In the genomic region with DNA sequence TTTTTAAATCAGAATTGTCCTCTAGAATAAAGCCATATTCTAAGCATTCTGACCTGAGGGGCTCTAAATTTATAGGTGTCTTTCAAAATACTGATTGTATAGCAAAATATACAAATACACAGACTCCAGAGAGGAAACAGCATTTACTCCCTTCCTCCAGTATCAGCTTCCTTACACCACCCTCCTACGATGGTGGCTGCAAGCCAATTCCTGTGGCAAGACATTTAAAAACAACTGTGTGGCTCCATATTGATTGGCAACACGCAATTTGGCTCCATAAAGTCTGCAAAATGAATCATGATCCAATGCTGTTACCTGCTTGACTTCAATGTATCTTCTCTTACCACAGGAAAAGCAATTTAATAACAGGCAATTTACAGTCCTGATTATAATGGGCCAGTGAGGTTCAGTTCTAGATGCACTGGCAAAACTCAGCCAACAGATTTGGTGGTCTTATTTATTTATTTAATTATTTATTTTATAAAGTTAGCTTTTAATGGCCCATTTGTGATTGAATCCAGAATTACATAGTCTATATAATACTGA, we compare ENCODE assay signal across 18 cellular contexts. TPM values are rescaled to one million over a fixed set of nuclear protein-coding genes. Genes with fewer than 3 reads are reported as not detected.
DNase-seq lines count a peak whose midpoint lies in the region; ATAC-seq, FAIRE-seq and TF ChIP-seq lines count a peak whose summit lies in the region.
"Had no signal": no experiment of that assay in that cellular context is flagged by ENCODE, and none has a peak within 500 bp of the region (broad histone marks: within the 10 kb centered on the region; RNA-seq: fewer than 3 reads in every experiment).

No MANE protein-coding gene starts in this region.

- no peak for TF ChIP-seq POLR2A in H54 (IDR thresholded peaks at IDR 0.05; ENCODE audit: low read depth, low read length)

- no peak overlapping the region for H3K27ac ChIP-seq in CD8-positive, alpha-beta T cell (ENCODE audit: low read depth, low read length)
- H3K27ac ChIP-seq in fibroblast of lung (ENCODE audit: insufficient read depth, low read length): no peak overlapping the region
- H3K27ac ChIP-seq in pancreas: no peak overlapping the region
- no peak overlapping the region for H3K27ac ChIP-seq in neuronal stem cell (replicated peaks; ENCODE audit: low read length)
- H3K27ac ChIP-seq: gastrocnemius medialis had no signal

- no peak overlapping the region for H2BK5ac ChIP-seq in neuronal stem cell (ENCODE audit: low read length)

- H3K14ac ChIP-seq in neuronal stem cell (ENCODE audit: low read length): no peak overlapping the region

- no peaks in the 10 kb centered on the region for H4K20me1 ChIP-seq in fibroblast of lung (ENCODE audit: control insufficient read depth, extremely low read depth, insufficient read depth, low read length)

- CTCF ChIA-PET in CD8-positive, alpha-beta T cell (lab: Charles Lee): interaction anchor here (0.9 kb wide), 1 partner anchor 35 kb away, joined by 4 read pairs; no protein-coding TSS in a partner anchor

- H3K36me3 ChIP-seq in CD8-positive, alpha-beta T cell (ENCODE audit: insufficient read depth, low read length): no peaks in the 10 kb centered on the region
- H3K36me3 ChIP-seq in fibroblast of lung (ENCODE audit: control insufficient read depth, insufficient read depth, low read length) (no peaks in the 10 kb centered on the region), pancreas (no peaks in the 10 kb centered on the region), neuronal stem cell (replicated peaks in 1 of 2; ENCODE audit: control insufficient read depth in 2 of 2, insufficient read depth in 2 of 2, low read length in 2 of 2) (no peaks in the 10 kb centered on the region)
- H3K36me3 ChIP-seq: gastrocnemius medialis had no signal

- FAIRE-seq in H54 (lab: Jason Lieb, UNC): peak; percentile 62
- FAIRE-seq in pancreas (lab: Jason Lieb, UNC): no peak

- H2BK15ac ChIP-seq in neuronal stem cell (ENCODE audit: low read length): no peak overlapping the region

- intact Hi-C loops in CD8-positive, alpha-beta T cell (cut with DNase I, micrococcal nuclease): loop anchor here (2.0 to 10.0 kb wide), 4 partner anchors 25 to 375 kb away; no protein-coding TSS in a partner anchor
- intact Hi-C loops in pancreas (cut with DNase I): no loop called here

- POLR2A ChIA-PET in CD8-positive, alpha-beta T cell (lab: Charles Lee): interaction anchor here (1.2 to 1.3 kb wide), 2 partner anchors 60 to 61 kb away, joined by 3 to 7 read pairs; no protein-coding TSS in a partner anchor

- no peak for DNase-seq in CD8-positive, alpha-beta T cell
- no peak for DNase-seq in H54 (ENCODE audit: insufficient read length, low spot score)
- DNase-seq in NCI-H446 treated with DMSO at 0.1 percent for 48 hours (lab: John Stamatoyannopoulos, UW): peak; percentile 68
- peak; percentile 6 to 29 for DNase-seq in fibroblast of lung (ENCODE audit: low read depth in 2 of 2)
- DNase-seq in pancreas: no peak
- no peak for DNase-seq in DMS114 treated with DMSO at 0.1 percent for 48 hours (lab: John Stamatoyannopoulos, UW; ENCODE audit: unreplicated experiment)
- no peak for DNase-seq in neuronal stem cell (ENCODE audit: low spot score)
- no peak for DNase-seq in HPDE6-E6E7 (ENCODE audit: extremely low spot score)
- DNase-seq: activated CD4-positive, CD25-positive, alpha-beta regulatory T cell; activated T-cell treated with anti-CD3 and anti-CD28 coated beads, Interleukin-2, amount 50 U/mL, for 24 hours; gastrocnemius medialis; naive B cell; NCI-H82 had no signal

- no peaks in the 10 kb centered on the region for H3K27me3 Mint-ChIP-seq in CD8-positive, alpha-beta T cell (ENCODE audit: low read depth)
- H3K27me3 Mint-ChIP-seq: activated T-cell treated with anti-CD3 and anti-CD28 coated beads, Interleukin-2, amount 50 U/mL, for 24 hours; IgD-negative memory B cell; naive B cell had no signal

- ATAC-seq in CD8-positive, alpha-beta T cell: no peak
- ATAC-seq in pancreas: no peak
- ATAC-seq: gastrocnemius medialis had no signal

- no peak overlapping the region for H3K4ac ChIP-seq in neuronal stem cell (ENCODE audit: low read length)

- no peak overlapping the region for H3K18ac ChIP-seq in neuronal stem cell (ENCODE audit: low read length)

- H3K79me2 ChIP-seq in fibroblast of lung (ENCODE audit: control insufficient read depth, insufficient read depth, low read length): no peaks in the 10 kb centered on the region

- H2AK5ac ChIP-seq in neuronal stem cell (ENCODE audit: low read depth, low read length): no peak overlapping the region

- WGBS in pancreas, 2 donors: 21 to 26% methylated on average over 2 of the region's 2 CpGs
- WGBS in neuronal stem cell (ENCODE audit: extremely low coverage in 2 of 2, insufficient read length in 2 of 2, insufficient replicate concordance in 1 of 2), 2 donors: no CpG with 5 or more reads among the region's 2 CpGs

- H2BK12ac ChIP-seq in neuronal stem cell (ENCODE audit: low read length): no peak overlapping the region

- H4K8ac ChIP-seq in neuronal stem cell (ENCODE audit: low read depth, low read length): no peak overlapping the region

- peak overlapping the region; percentile 24 for H3K27ac Mint-ChIP-seq in CD8-positive, alpha-beta T cell
- H3K27ac Mint-ChIP-seq: activated T-cell treated with anti-CD3 and anti-CD28 coated beads, Interleukin-2, amount 50 U/mL, for 24 hours; CD14-positive monocyte had no signal

- H3K4me2 ChIP-seq in fibroblast of lung (ENCODE audit: extremely low read depth, insufficient read depth, low read length): no peak overlapping the region
- H3K4me2 ChIP-seq in neuronal stem cell (ENCODE audit: insufficient read depth, low read length, poor library complexity, severe bottlenecking): no peak overlapping the region

- no peak overlapping the region for H4K91ac ChIP-seq in neuronal stem cell (ENCODE audit: low read depth, low read length, poor library complexity)

- H3K36me3 Mint-ChIP-seq in CD8-positive, alpha-beta T cell: no peaks in the 10 kb centered on the region
- H3K36me3 Mint-ChIP-seq: CD14-positive monocyte, IgD-negative memory B cell, naive B cell had no signal

- peaks cover 78% of the 10 kb centered on the region for H3K4me1 Mint-ChIP-seq in CD8-positive, alpha-beta T cell (ENCODE audit: low read depth)

- no peaks in the 10 kb centered on the region for H3K27me3 ChIP-seq in CD8-positive, alpha-beta T cell (ENCODE audit: insufficient read depth, low read length)
- H3K27me3 ChIP-seq in fibroblast of lung (ENCODE audit: control insufficient read depth, insufficient read depth, low read length): no peaks in the 10 kb centered on the region
- H3K27me3 ChIP-seq in pancreas: no peaks in the 10 kb centered on the region
- no peaks in the 10 kb centered on the region for H3K27me3 ChIP-seq in neuronal stem cell (ENCODE audit: control insufficient read depth in 3 of 3, insufficient read depth in 3 of 3, low read depth in 1 of 3, low read length in 3 of 3)
- H3K27me3 ChIP-seq: gastrocnemius medialis had no signal

- H3K9me3 Mint-ChIP-seq in CD8-positive, alpha-beta T cell: no peaks in the 10 kb centered on the region
- H3K9me3 Mint-ChIP-seq: activated T-cell treated with anti-CD3 and anti-CD28 coated beads, Interleukin-2, amount 50 U/mL, for 24 hours; IgD-negative memory B cell had no signal

- no peak overlapping the region for H2BK120ac ChIP-seq in neuronal stem cell (ENCODE audit: low read depth, low read length)

- no peak overlapping the region for H2AFZ ChIP-seq in fibroblast of lung (ENCODE audit: low read length)
- H2AFZ ChIP-seq in neuronal stem cell (ENCODE audit: low read length): no peak overlapping the region

- no peak overlapping the region for H3K4me3 Mint-ChIP-seq in CD8-positive, alpha-beta T cell
- H3K4me3 Mint-ChIP-seq: activated T-cell treated with anti-CD3 and anti-CD28 coated beads, Interleukin-2, amount 50 U/mL, for 24 hours; CD14-positive monocyte; IgD-negative memory B cell; naive B cell had no signal

- no peaks in the 10 kb centered on the region for H3K79me1 ChIP-seq in neuronal stem cell (ENCODE audit: low read depth, low read length)

- no peak overlapping the region for H3K9ac ChIP-seq in fibroblast of lung (ENCODE audit: insufficient read depth, low read length)
- no peak overlapping the region for H3K9ac ChIP-seq in neuronal stem cell (ENCODE audit: low read depth, low read length, poor library complexity)

- no peak overlapping the region for H3K23ac ChIP-seq in neuronal stem cell (ENCODE audit: low read depth, low read length, poor library complexity)

- no peak for TF ChIP-seq CTCF in CD8-positive, alpha-beta T cell (IDR thresholded peaks at IDR 0.05)
- TF ChIP-seq CTCF in fibroblast of lung (conservative IDR thresholded peaks at IDR 0.05 in 1 of 2, IDR thresholded peaks at IDR 0.05 in 1 of 2; ENCODE audit: low read depth in 1 of 2, low read length in 2 of 2) (no peak), pancreas (IDR thresholded peaks at IDR 0.05) (no peak)

- no peaks in the 10 kb centered on the region for H3K9me3 ChIP-seq in CD8-positive, alpha-beta T cell (ENCODE audit: low read length)
- H3K9me3 ChIP-seq in fibroblast of lung (ENCODE audit: control insufficient read depth, insufficient read depth, low read depth, low read length): no peaks in the 10 kb centered on the region
- H3K9me3 ChIP-seq in pancreas: no peaks in the 10 kb centered on the region
- H3K9me3 ChIP-seq in neuronal stem cell (replicated peaks in 1 of 2; ENCODE audit: control insufficient read depth in 2 of 2, insufficient read depth in 1 of 2, low read depth in 1 of 2, low read length in 2 of 2): no peaks in the 10 kb centered on the region
- H3K9me3 ChIP-seq: gastrocnemius medialis had no signal

- H3K4me3 ChIP-seq in CD8-positive, alpha-beta T cell (ENCODE audit: low read depth, low read length): no peak overlapping the region
- H3K4me3 ChIP-seq in fibroblast of lung (replicated peaks in 1 of 4; ENCODE audit: control extremely low read depth in 1 of 4, insufficient read depth in 1 of 4, low read depth in 3 of 4, low read length in 4 of 4) (no peak overlapping the region), pancreas (no peak overlapping the region), neuronal stem cell (ENCODE audit: low read length in 2 of 2) (no peak overlapping the region)
- H3K4me3 ChIP-seq: gastrocnemius medialis had no signal

- H3K4me1 ChIP-seq in CD8-positive, alpha-beta T cell (ENCODE audit: insufficient read depth, low read length): peaks cover 81% of the 10 kb centered on the region
- H3K4me1 ChIP-seq in fibroblast of lung (ENCODE audit: control insufficient read depth, extremely low read depth, insufficient read depth, low read length) (no peaks in the 10 kb centered on the region), pancreas (no peaks in the 10 kb centered on the region), neuronal stem cell (ENCODE audit: control insufficient read depth in 2 of 2, insufficient read depth in 1 of 2, low read depth in 1 of 2, low read length in 2 of 2) (no peaks in the 10 kb centered on the region)
- H3K4me1 ChIP-seq: gastrocnemius medialis had no signal

RNA-seq across cellular contexts. Expression of a gene that starts 19.7 kb away (rescaled TPM):
- not detected for total RNA-seq in CD8-positive, alpha-beta T cell
- total RNA-seq in fibroblast of lung (not detected in 2 replicates), pancreas (not detected)
- polyA plus RNA-seq in fibroblast of lung (0.12 TPM in 1 of 2 replicates, not detected in the other), pancreas (not detected)
- 0.22 TPM in 1 of 2 replicates, not detected in the other for polyA plus RNA-seq in fibroblast of lung (2012)
- not detected in 2 replicates for polyA minus RNA-seq in fibroblast of lung (ENCODE audit: low replicate concordance)
- polyA plus RNA-seq in neuronal stem cell (2013, experiment 1 of 2): not detected
- polyA plus RNA-seq in neuronal stem cell (2013, experiment 2 of 2): not detected
- total RNA-seq: gastrocnemius medialis, kidney epithelial cell, skeletal muscle tissue, temporal lobe had no signal
- polyA plus RNA-seq: CD14-positive monocyte, IgD-negative memory B cell had no signal

Comparison
In these comparisons a context has a peak if more than half of its experiments do, and no peak if none do; other contexts are left out.
1. DNase-seq: peak in NCI-H446 treated with DMSO at 0.1 percent for 48 hours (single experiment) and fibroblast of lung (2 of 2); none in CD8-positive, alpha-beta T cell (0 of 7), H54 (single experiment), pancreas (0 of 6), DMS114 treated with DMSO at 0.1 percent for 48 hours (single experiment), neuronal stem cell (single experiment) and HPDE6-E6E7 (single experiment).
2. intact Hi-C loops: an anchor here in CD8-positive, alpha-beta T cell (2.0 to 10.0 kb wide); none called in pancreas.